In the genomic region with DNA sequence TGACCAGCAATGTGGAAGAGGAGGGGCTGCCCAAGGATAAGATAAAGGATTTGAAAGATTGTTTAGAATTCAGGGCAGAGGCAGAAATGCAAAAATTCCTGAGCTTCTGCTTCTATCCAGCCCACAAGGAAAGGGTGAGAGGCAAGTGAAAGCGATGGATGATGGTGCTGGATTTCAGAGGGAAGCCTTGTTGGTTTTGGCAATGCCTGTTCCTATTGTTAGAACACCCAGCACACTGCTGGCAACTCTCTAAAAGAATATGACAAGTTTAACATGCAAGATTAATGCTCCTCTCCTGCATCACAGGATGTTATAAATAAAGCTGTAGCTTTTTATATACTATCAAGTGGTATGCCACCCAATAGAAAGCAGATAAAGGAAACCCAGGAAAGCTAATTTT, we compare ENCODE assay signal across 19 cellular contexts.
DNase-seq lines count a peak whose midpoint lies in the region; ATAC-seq and FAIRE-seq lines count a peak whose summit lies in the region.
"Had no signal": no experiment of that assay in that cellular context is flagged by ENCODE, and none has a peak within 500 bp of the region (broad histone marks: within the 10 kb centered on the region; RNA-seq: fewer than 3 reads in every experiment).

No MANE protein-coding gene starts in this region.

- H3K27me3 ChIP-seq in MG63 (no peaks in the 10 kb centered on the region), small intestine (ENCODE audit: control insufficient read depth in 2 of 2, insufficient read depth in 2 of 2, low read length in 2 of 2) (no peaks in the 10 kb centered on the region)
- H3K27me3 ChIP-seq: ovary had no signal

- DNase-seq in A172 (ENCODE audit: low spot score) (peak; percentile 80), MG63 (peak; percentile 50), dermis blood vessel endothelial cell (peak; percentile 6), left kidney (ENCODE audit: low read depth, low spot score) (peak; percentile 61), retina (no peak), small intestine (no peak), hypothalamus (lab: John Stamatoyannopoulos, UW) (no peak)
- DNase-seq: ACHN; activated CD4-positive, alpha-beta T cell treated with anti-CD3 and anti-CD28 coated beads, Interleukin-2, amount 50 U/mL, for 4 hours; activated T-cell treated with anti-CD3 and anti-CD28 coated beads, Interleukin-2, amount 50 U/mL, for 72 hours; COR-L47; foreskin melanocyte; mucosa of descending colon; NCI-H1436; NCI-H510A; ovary had no signal

- WGBS in small intestine, 3 donors: 68 to 80% (median 75%) methylated on average over 1 of the region's 1 CpG

- no peaks in the 10 kb centered on the region for H3K36me3 ChIP-seq in MG63
- no peaks in the 10 kb centered on the region for H3K36me3 ChIP-seq in small intestine (ENCODE audit: control insufficient read depth in 2 of 2, insufficient read depth in 2 of 2, low read length in 2 of 2)
- H3K36me3 ChIP-seq: ovary had no signal

- H3K4me1 ChIP-seq in small intestine (ENCODE audit: control insufficient read depth in 2 of 2, insufficient read depth in 1 of 2, low read depth in 1 of 2, low read length in 1 of 2): no peaks in the 10 kb centered on the region

- H3K27ac ChIP-seq in small intestine (ENCODE audit: low read depth in 1 of 2, low read length in 1 of 2): no peak overlapping the region
- H3K27ac ChIP-seq: ovary, SK-N-MC had no signal

- H3K4me3 ChIP-seq in MG63 (no peak overlapping the region), small intestine (ENCODE audit: low read depth in 1 of 2, low read length in 2 of 2) (no peak overlapping the region)
- H3K4me3 ChIP-seq: mucosa of descending colon, ovary, SK-N-MC had no signal

- no peak for ATAC-seq in GM21576 (IDR thresholded peaks at IDR 0.05; ENCODE audit: unreplicated experiment)
- ATAC-seq: activated T-cell treated with anti-CD3 and anti-CD28 coated beads, Interleukin-2, amount 50 U/mL, for 72 hours; mucosa of descending colon had no signal

- no peak for FAIRE-seq in small intestine (lab: Jason Lieb, UNC)
- FAIRE-seq: G401.6 had no signal

- H3K9me3 ChIP-seq in MG63 (no peaks in the 10 kb centered on the region), small intestine (ENCODE audit: control insufficient read depth, low read depth) (no peaks in the 10 kb centered on the region)
- H3K9me3 ChIP-seq: ovary had no signal

Comparison
In these comparisons a context has a peak if more than half of its experiments do, and no peak if none do; other contexts are left out.
1. DNase-seq: peak in A172 (single experiment), MG63 (single experiment), dermis blood vessel endothelial cell (single experiment) and left kidney (single experiment); none in retina (single experiment), small intestine (single experiment) and hypothalamus (0 of 51).